8 cellular contexts compared by ENCODE assay signal in the genomic region with DNA sequence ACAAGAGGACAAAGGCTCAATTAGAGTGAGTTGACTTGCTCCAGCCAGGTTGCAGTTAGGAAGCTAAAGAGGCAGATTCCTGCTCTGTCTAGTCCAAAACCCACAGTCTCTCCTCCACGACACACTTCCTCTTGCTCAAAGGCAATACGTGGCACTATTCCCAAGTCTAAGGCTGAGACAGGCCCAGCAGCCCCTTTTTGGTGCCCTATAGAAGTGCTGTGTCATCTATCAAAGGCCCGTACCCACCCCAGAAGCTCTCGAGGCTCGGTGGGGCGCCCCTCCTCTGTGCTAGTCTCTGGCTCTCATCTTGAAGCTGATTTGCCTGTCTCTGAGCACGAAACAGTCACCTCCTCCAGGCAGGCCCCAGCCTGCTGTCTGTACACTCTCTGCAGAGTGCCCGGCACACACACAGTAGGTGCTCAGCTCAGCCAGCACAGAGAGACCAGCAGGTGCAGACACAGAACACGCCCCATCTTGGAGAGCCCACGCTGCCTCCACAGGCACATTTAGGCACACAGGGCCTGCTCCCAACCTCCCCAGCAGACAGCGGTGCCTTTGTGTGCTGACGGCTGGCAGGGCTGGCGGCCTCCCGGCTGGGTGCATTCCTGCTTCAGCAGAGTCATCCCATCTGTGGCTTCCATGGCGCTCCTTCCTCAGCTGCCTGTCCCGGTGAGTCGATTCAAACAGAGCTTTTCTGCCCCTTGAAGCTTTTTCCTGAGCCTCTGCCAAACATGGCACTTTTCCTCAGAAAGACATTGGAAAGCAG. TPM values are rescaled to one million over a fixed set of nuclear protein-coding genes. Genes with fewer than 3 reads are reported as not detected.
DNase-seq lines count a peak whose midpoint lies in the region; ATAC-seq lines count a peak whose summit lies in the region.

No MANE protein-coding gene starts in this region.

- H3K4me3 ChIP-seq in rectal smooth muscle tissue (ENCODE audit: low read length): no peak overlapping the region

- no peaks in the 10 kb centered on the region for H3K9me3 Mint-ChIP-seq in activated naive CD8-positive, alpha-beta T cell (ENCODE audit: low read depth)

- H3K4me1 Mint-ChIP-seq in activated naive CD8-positive, alpha-beta T cell (ENCODE audit: low read depth): peaks cover 95% of the 10 kb centered on the region

- no peaks in the 10 kb centered on the region for H3K27me3 Mint-ChIP-seq in activated naive CD8-positive, alpha-beta T cell

- DNase-seq in CD1c-positive myeloid dendritic cell (ENCODE audit: extremely low spot score) (peak; percentile 57), MV-4-11 (lab: John Stamatoyannopoulos, UW) (peak; percentile 76), Right ventricle myocardium superior (no peak), NOMO-1 treated with dmso at 0.1 percent for 144 hours (lab: John Stamatoyannopoulos, UW; ENCODE audit: unreplicated experiment) (no peak)

- H3K36me3 ChIP-seq in rectal smooth muscle tissue (ENCODE audit: control insufficient read depth, insufficient read depth, low read length): peaks cover 42% of the 10 kb centered on the region

- H3K27ac Mint-ChIP-seq in activated naive CD8-positive, alpha-beta T cell: peak overlapping the region; percentile 99

- intact Hi-C loops in Right ventricle myocardium superior (cut with DNase I): no loop called here

- no peaks in the 10 kb centered on the region for H3K27me3 ChIP-seq in rectal smooth muscle tissue (ENCODE audit: control insufficient read depth, insufficient read depth, low read length)

- H3K27ac ChIP-seq in rectal smooth muscle tissue (ENCODE audit: low read depth, low read length): peak overlapping the region; percentile 99

- peak overlapping the region; percentile 90 for H3K4me3 Mint-ChIP-seq in activated naive CD8-positive, alpha-beta T cell

- peak; percentile 19 for ATAC-seq in Right ventricle myocardium superior (ENCODE audit: poor library complexity)
- ATAC-seq in HG02759 (IDR thresholded peaks at IDR 0.05; ENCODE audit: unreplicated experiment): no peak
- no peak for ATAC-seq in GM18502 (IDR thresholded peaks at IDR 0.05; ENCODE audit: poor library complexity, unreplicated experiment)

- H3K36me3 Mint-ChIP-seq in activated naive CD8-positive, alpha-beta T cell: peaks cover 38% of the 10 kb centered on the region

- H3K4me1 ChIP-seq in rectal smooth muscle tissue (ENCODE audit: control insufficient read depth, insufficient read depth, low read length): peaks cover 95% of the 10 kb centered on the region

- H3K9ac ChIP-seq in rectal smooth muscle tissue (ENCODE audit: low read length): peak overlapping the region; percentile 49

RNA-seq across cellular contexts. Expression of gene MYH9, which starts 52.7 kb away (rescaled TPM):
- 138 TPM for total RNA-seq in Right ventricle myocardium superior

Comparison
In these comparisons a context has a peak if more than half of its experiments do, and no peak if none do; other contexts are left out.
1. DNase-seq: peak in CD1c-positive myeloid dendritic cell (single experiment) and MV-4-11 (single experiment); none in Right ventricle myocardium superior (single experiment) and NOMO-1 treated with dmso at 0.1 percent for 144 hours (single experiment).